8 cellular contexts compared by ENCODE assay signal in the genomic region with DNA sequence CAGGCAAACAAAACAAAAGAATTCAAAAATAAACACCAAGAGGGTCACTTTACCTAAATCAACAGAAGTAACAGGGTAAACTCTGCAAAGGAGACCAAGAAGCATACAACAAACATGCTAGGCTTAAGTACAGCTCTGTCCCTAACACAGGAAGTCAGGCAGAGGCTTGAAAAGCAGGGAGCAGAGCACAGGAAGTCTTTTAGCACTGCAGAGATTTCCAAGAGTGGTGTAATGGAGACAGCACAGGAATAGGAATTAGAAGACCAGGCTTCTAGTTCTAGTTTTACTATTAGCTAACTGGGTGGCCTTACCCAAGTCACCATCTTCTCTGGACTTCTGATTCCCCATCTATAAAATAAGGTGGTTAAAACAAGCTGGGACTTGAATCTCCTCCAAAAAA. TPM values are rescaled to one million over a fixed set of nuclear protein-coding genes. Genes with fewer than 3 reads are reported as not detected.
DNase-seq lines count a peak whose midpoint lies in the region; ATAC-seq and TF ChIP-seq lines count a peak whose summit lies in the region.

No MANE protein-coding gene starts in this region.

- no peaks in the 10 kb centered on the region for H3K27me3 ChIP-seq in IMR-90 (ENCODE audit: control insufficient read depth, insufficient read depth, low read length)

- TF ChIP-seq POLR2A in IMR-90 (IDR thresholded peaks at IDR 0.05; ENCODE audit: low read depth, low read length), result no peak
- no peak for TF ChIP-seq POLR2A in lower leg skin (IDR thresholded peaks at IDR 0.05)

- H3K27ac ChIP-seq in IMR-90 (ENCODE audit: insufficient read depth, low read length), result no peak overlapping the region

- TF ChIP-seq RAD21 in IMR-90 (IDR thresholded peaks at IDR 0.05; ENCODE audit: low read length), result peak; percentile 22; the same call in 1 of the 2 replicates

- H3K14ac ChIP-seq in IMR-90 (replicated peaks; ENCODE audit: low read depth, low read length), result peak overlapping the region; percentile 80

- H4K5ac ChIP-seq in IMR-90 (ENCODE audit: low read depth, low read length), result peak overlapping the region; percentile 42; the same call in 1 of the 2 replicates

- dilution Hi-C loops in IMR-90 (cut with HindIII; ENCODE audit: low sequenced_read_pairs, unreplicated experiment), result no loop called here

- H2AK9ac ChIP-seq in IMR-90 (replicated peaks; ENCODE audit: low read depth, low read length, poor library complexity), result no peak overlapping the region

- peaks cover 13% of the 10 kb centered on the region for H3K4me1 ChIP-seq in IMR-90 (ENCODE audit: control insufficient read depth, insufficient read depth, low read length)

- H3K56ac ChIP-seq in IMR-90 (ENCODE audit: extremely low read depth, insufficient read depth, low read length), result 0 out of 2 replicates have a peak overlapping the region, but pooled peaks have one; percentile 24

- H3K9ac ChIP-seq in IMR-90 (ENCODE audit: low read depth, low read length), result peak overlapping the region; percentile 100

- peak; percentile 42 for DNase-seq in Ammon's horn (ENCODE audit: low spot score)
- DNase-seq in IMR-90, result peak; percentile 60
- DNase-seq in dermis blood vessel endothelial cell, result peak; percentile 60
- DNase-seq in natural killer cell, result no peak
- DNase-seq in AG08396 (ENCODE audit: low spot score), result no peak
- no peak for DNase-seq in activated gamma-delta T cell (lab: John Stamatoyannopoulos, UW)
- no peak for DNase-seq in lower leg skin (ENCODE audit: low spot score in 2 of 2)
- DNase-seq in iPS-NIHi7 (ENCODE audit: extremely low spot score), result no peak

- H2BK120ac ChIP-seq in IMR-90 (ENCODE audit: low read depth, low read length), result peak overlapping the region; percentile 9; the same call in 1 of the 2 replicates

- peak overlapping the region; percentile 26; the same call in 1 of the 2 replicates for H3K4ac ChIP-seq in IMR-90 (ENCODE audit: low read depth, low read length)

- H2BK5ac ChIP-seq in IMR-90 (ENCODE audit: low read depth, low read length, poor library complexity, severe bottlenecking), result peak overlapping the region; percentile 62

- intact Hi-C loops in IMR-90 (cut with micrococcal nuclease), result loop anchor here (5.0 kb wide), 3 partner anchors 34 to 399 kb away; no protein-coding TSS in a partner anchor
- intact Hi-C loops in natural killer cell (cut with micrococcal nuclease), result no loop called here
- intact Hi-C loops in lower leg skin (cut with DNase I; ENCODE audit: low total_unique reads), result no loop called here

- peaks cover 37% of the 10 kb centered on the region for H4K20me1 ChIP-seq in IMR-90 (ENCODE audit: insufficient read depth, low read length)

- peaks cover 12 to 13% of the 10 kb centered on the region in 2 donors for H3K27me3 Mint-ChIP-seq in natural killer cell (ENCODE audit: low read depth in 2 of 2)

- H3K9me3 Mint-ChIP-seq in natural killer cell, result no peaks in the 10 kb centered on the region

- H3K23ac ChIP-seq in IMR-90 (ENCODE audit: low read depth, low read length), result peak overlapping the region; percentile 82

- H4K91ac ChIP-seq in IMR-90 (ENCODE audit: insufficient read depth, low read depth, low read length), result no peak overlapping the region

- H3K4me3 ChIP-seq in IMR-90 (ENCODE audit: insufficient read depth, low read depth, low read length), result peak overlapping the region; percentile 98
- H3K4me3 ChIP-seq in lower leg skin (ENCODE audit: low read depth, poor library complexity, severe bottlenecking), result no peak overlapping the region

- H2AFZ ChIP-seq in IMR-90 (replicated peaks; ENCODE audit: low read length, poor library complexity), result no peak overlapping the region

- TF ChIP-seq CTCF in IMR-90 (conservative IDR thresholded peaks at IDR 0.05; ENCODE audit: low read depth, low read length), result no peak
- no peak for TF ChIP-seq CTCF in natural killer cell (IDR thresholded peaks at IDR 0.05)
- no peak for TF ChIP-seq CTCF in lower leg skin (IDR thresholded peaks at IDR 0.05)

- H3K18ac ChIP-seq in IMR-90 (ENCODE audit: low read depth, low read length), result peak overlapping the region; percentile 1; the same call in 1 of the 2 replicates

- H3K4me3 Mint-ChIP-seq in natural killer cell, result peak overlapping the region; percentile 87

- no TSS peak for BruUV-seq in IMR-90 (replicated peaks; lab: Mats Ljungman, UMichigan)

- H3K4me2 ChIP-seq in IMR-90 (ENCODE audit: low read depth, low read length), result peak overlapping the region; percentile 81

- in situ Hi-C loops in IMR-90 (cut with MboI; ENCODE audit: low sequenced_read_pairs), result no loop called here

- no peak overlapping the region for H2AK5ac ChIP-seq in IMR-90 (ENCODE audit: low read depth, low read length)

- H3K9me3 ChIP-seq in IMR-90 (ENCODE audit: control insufficient read depth, insufficient read depth, low read length), result no peaks in the 10 kb centered on the region

- CTCF ChIA-PET in IMR-90 (lab: Yijun Ruan, JAX), result interaction anchor here (0.8 to 1.5 kb wide), 6 partner anchors 9 to 340 kb away, joined by 3 to 6 read pairs (median 3); no protein-coding TSS in a partner anchor

- no peak overlapping the region for H2BK20ac ChIP-seq in IMR-90 (ENCODE audit: low read depth, low read length)

- H3K79me1 ChIP-seq in IMR-90 (ENCODE audit: low read depth in 1 of 2, low read length in 2 of 2), result peaks cover 7 to 52% of the 10 kb centered on the region in 2 experiments; a peak in 3 of 4 replicates

- POLR2A ChIA-PET in IMR-90 (lab: Charles Lee; ENCODE audit: unreplicated experiment), result no interaction called here

- peaks cover 16% of the 10 kb centered on the region in 2 donors for H3K4me1 Mint-ChIP-seq in natural killer cell

- peaks cover 13% of the 10 kb centered on the region; the same call in 1 of the 2 replicates for H3K9me1 ChIP-seq in IMR-90 (ENCODE audit: insufficient read depth, low read length)

- no peaks in the 10 kb centered on the region for H3K36me3 Mint-ChIP-seq in natural killer cell

- H3K27ac Mint-ChIP-seq in natural killer cell, result no peak overlapping the region

- ATAC-seq in IMR-90 (ENCODE audit: low read depth), result no peak
- no peak for ATAC-seq in natural killer cell

- H3K36me3 ChIP-seq in IMR-90 (ENCODE audit: control insufficient read depth, insufficient read depth, low read length), result peaks cover 2% of the 10 kb centered on the region; the same call in 1 of the 2 replicates

- peak overlapping the region in 1 of 2 experiments; percentile 2; a peak in 1 of 4 replicates for H4K8ac ChIP-seq in IMR-90 (ENCODE audit: low read depth in 2 of 2, low read length in 2 of 2)

- H2BK15ac ChIP-seq in IMR-90 (ENCODE audit: low read depth, low read length), result no peak overlapping the region

TF ChIP-seq in IMR-90, 13 proteins besides CTCF, POLR2A, EP300 and RAD21:
- TF ChIP-seq SMC3 (IDR thresholded peaks at IDR 0.05; ENCODE audit: low read depth, low read length), result no peak; the same call in 1 of the 2 replicates
- TF ChIP-seq RCOR1 (IDR thresholded peaks at IDR 0.05; ENCODE audit: insufficient replicate concordance, low read length), result no peak
- TF ChIP-seq, protein P1, sequence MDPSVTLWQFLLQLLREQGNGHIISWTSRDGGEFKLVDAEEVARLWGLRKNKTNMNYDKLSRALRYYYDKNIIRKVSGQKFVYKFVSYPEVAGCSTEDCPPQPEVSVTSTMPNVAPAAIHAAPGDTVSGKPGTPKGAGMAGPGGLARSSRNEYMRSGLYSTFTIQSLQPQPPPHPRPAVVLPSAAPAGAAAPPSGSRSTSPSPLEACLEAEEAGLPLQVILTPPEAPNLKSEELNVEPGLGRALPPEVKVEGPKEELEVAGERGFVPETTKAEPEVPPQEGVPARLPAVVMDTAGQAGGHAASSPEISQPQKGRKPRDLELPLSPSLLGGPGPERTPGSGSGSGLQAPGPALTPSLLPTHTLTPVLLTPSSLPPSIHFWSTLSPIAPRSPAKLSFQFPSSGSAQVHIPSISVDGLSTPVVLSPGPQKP (IDR thresholded peaks at IDR 0.05; ENCODE audit: borderline replicate concordance, low read depth, low read length), result no peak
- no peak for TF ChIP-seq MAFK (IDR thresholded peaks at IDR 0.05; ENCODE audit: low read depth, low read length)
- TF ChIP-seq, protein P2, sequence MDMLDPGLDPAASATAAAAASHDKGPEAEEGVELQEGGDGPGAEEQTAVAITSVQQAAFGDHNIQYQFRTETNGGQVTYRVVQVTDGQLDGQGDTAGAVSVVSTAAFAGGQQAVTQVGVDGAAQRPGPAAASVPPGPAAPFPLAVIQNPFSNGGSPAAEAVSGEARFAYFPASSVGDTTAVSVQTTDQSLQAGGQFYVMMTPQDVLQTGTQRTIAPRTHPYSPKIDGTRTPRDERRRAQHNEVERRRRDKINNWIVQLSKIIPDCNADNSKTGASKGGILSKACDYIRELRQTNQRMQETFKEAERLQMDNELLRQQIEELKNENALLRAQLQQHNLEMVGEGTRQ (IDR thresholded peaks at IDR 0.05; ENCODE audit: low read depth, low read length), result no peak
- no peak for TF ChIP-seq FOS (IDR thresholded peaks at IDR 0.05; ENCODE audit: low read depth, low read length)
- TF ChIP-seq NFE2L2 (IDR thresholded peaks at IDR 0.05; ENCODE audit: low read depth, low read length), result no peak
- no peak for TF ChIP-seq MXI1 (IDR thresholded peaks at IDR 0.05; ENCODE audit: borderline replicate concordance, low read depth, low read length)
- no peak for TF ChIP-seq CHD1 (IDR thresholded peaks at IDR 0.05; ENCODE audit: low read depth, low read length)
- no peak for TF ChIP-seq CEBPB (IDR thresholded peaks at IDR 0.05; ENCODE audit: low read depth, low read length)
- TF ChIP-seq BHLHE40 (IDR thresholded peaks at IDR 0.05; ENCODE audit: low read depth, low read length), result no peak
- no peak for TF ChIP-seq MAZ (IDR thresholded peaks at IDR 0.05; ENCODE audit: borderline replicate concordance, low read depth, low read length)

RNA-seq across cellular contexts. Expression of a gene that starts 1.9 kb away (rescaled TPM):
- 178 and 227 TPM in 2 replicates for total RNA-seq in IMR-90 (2012; rRNA removed)
- polyA plus RNA-seq in IMR-90 (2012; rRNA removed), result 146 and 151 TPM in 2 replicates
- polyA plus RNA-seq in IMR-90 (2012; cell fraction: cytosol; rRNA removed), result 70.2 and 96.3 TPM in 2 replicates
- 131 and 234 TPM in 2 replicates for polyA plus RNA-seq in IMR-90 (2012; cell fraction: nucleus; rRNA removed; ENCODE audit: low replicate concordance)
- 107 and 149 TPM in 2 replicates for total RNA-seq in dermis blood vessel endothelial cell
- total RNA-seq in natural killer cell, result 1 to 10 TPM; 1.0 to 4.7 (median 3.0) TPM
- total RNA-seq in lower leg skin, result 10 to 100 TPM; 40.9 to 56.5 (median 51.1) TPM

Comparison
In these comparisons a context has a peak if more than half of its experiments do, and no peak if none do; other contexts are left out.
1. DNase-seq: peak in Ammon's horn (single experiment), IMR-90 (single experiment) and dermis blood vessel endothelial cell (single experiment); none in natural killer cell (single experiment), AG08396 (single experiment), activated gamma-delta T cell (single experiment), lower leg skin (0 of 2) and iPS-NIHi7 (single experiment).
2. RNA of a gene that starts 1.9 kb away (total RNA-seq): 178 to 227 TPM in IMR-90, 107 to 149 TPM in dermis blood vessel endothelial cell and 40.9 to 56.5 TPM in lower leg skin; 1.0 to 4.7 TPM in natural killer cell; every median in the first group is over 4 times any median in the second.